In the genomic region with DNA sequence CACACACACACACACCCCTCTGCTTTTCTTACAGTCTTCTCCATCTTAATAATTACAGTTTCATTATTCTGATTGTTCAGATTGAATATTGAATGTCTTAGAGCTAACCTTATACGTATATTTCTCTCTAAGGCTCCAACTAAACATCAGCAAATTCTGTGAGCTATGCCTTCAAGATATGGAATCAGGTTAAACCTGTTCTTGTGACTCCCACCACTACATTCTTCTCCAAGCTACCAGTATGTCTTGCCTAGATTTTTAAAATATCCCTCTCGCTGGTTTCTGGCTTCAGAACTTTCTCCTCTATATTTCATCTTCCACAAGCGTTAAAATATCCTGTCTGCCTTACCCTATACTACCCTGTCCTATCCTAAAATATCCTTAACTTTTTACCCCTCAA, we compare ENCODE assay signal across 28 cellular contexts.
DNase-seq lines count a peak whose midpoint lies in the region; ATAC-seq, FAIRE-seq and TF ChIP-seq lines count a peak whose summit lies in the region.
"Had no signal": no experiment of that assay in that cellular context is flagged by ENCODE, and none has a peak within 500 bp of the region (broad histone marks: within the 10 kb centered on the region; RNA-seq: fewer than 3 reads in every experiment).

No MANE protein-coding gene starts in this region.

- H3K36me3 Mint-ChIP-seq in mesothelial cell of epicardium (no peaks in the 10 kb centered on the region), progenitor cell of endocrine pancreas (ENCODE audit: insufficient read depth) (no peaks in the 10 kb centered on the region)
- H3K36me3 Mint-ChIP-seq: CD14-positive monocyte; CD8-positive, alpha-beta memory T cell had no signal

- TF ChIP-seq CTCF in bronchial epithelial cell (IDR thresholded peaks at IDR 0.05; ENCODE audit: insufficient read depth, low read length, severe bottlenecking) (no peak), hepatocyte (IDR thresholded peaks at IDR 0.05; ENCODE audit: poor library complexity) (no peak), mesothelial cell of epicardium (IDR thresholded peaks at IDR 0.05; ENCODE audit: unreplicated experiment) (no peak), progenitor cell of endocrine pancreas (IDR thresholded peaks at IDR 0.05; ENCODE audit: unreplicated experiment) (no peak)

- H3K4me1 Mint-ChIP-seq in mesothelial cell of epicardium = peaks cover 13% of the 10 kb centered on the region
- peaks cover 8% of the 10 kb centered on the region for H3K4me1 Mint-ChIP-seq in progenitor cell of endocrine pancreas (ENCODE audit: low read depth)
- H3K4me1 Mint-ChIP-seq: CD14-positive monocyte; CD8-positive, alpha-beta memory T cell had no signal

- H3K36me3 ChIP-seq in bronchial epithelial cell (ENCODE audit: control insufficient read depth, insufficient read depth, low read length) (no peaks in the 10 kb centered on the region), hepatocyte (replicated peaks; ENCODE audit: insufficient read depth, low read depth) (no peaks in the 10 kb centered on the region)
- H3K36me3 ChIP-seq: BE2C; BLaER1 treated with 17β-estradiol and CSF1 and Interleukin-3, amounts not matched to agents 10 nM and 100 nM had no signal

- H3K27ac Mint-ChIP-seq in mesothelial cell of epicardium = peak overlapping the region; percentile 88
- H3K27ac Mint-ChIP-seq in progenitor cell of endocrine pancreas = peak overlapping the region; percentile 9
- H3K27ac Mint-ChIP-seq: CD14-positive monocyte; CD4-positive, alpha-beta T cell; CD8-positive, alpha-beta memory T cell had no signal

- POLR2A ChIA-PET in HEK293T (lab: Yijun Ruan, JAX) = no interaction called here

- no peaks in the 10 kb centered on the region for H3K9me3 ChIP-seq in hepatocyte (ENCODE audit: low read depth)
- H3K9me3 ChIP-seq: A549; BE2C; BLaER1 treated with 17β-estradiol and CSF1 and Interleukin-3, amounts not matched to agents 10 nM and 100 nM had no signal

- 77% methylated on average over 3 of the region's 3 CpGs for WGBS in hepatocyte (ENCODE audit: low lambda C conversion rate, missing lambda C conversion rate)

- CTCF ChIA-PET in HEK293T (lab: Yijun Ruan, JAX) = no interaction called here

- no peak overlapping the region for H3K4me2 ChIP-seq in hepatocyte
- H3K4me2 ChIP-seq: A549; BLaER1 treated with 17β-estradiol and CSF1 and Interleukin-3, amounts not matched to agents 10 nM and 100 nM had no signal

- H3K79me2 ChIP-seq in hepatocyte = no peaks in the 10 kb centered on the region

- no peaks in the 10 kb centered on the region for H3K27me3 ChIP-seq in bronchial epithelial cell (ENCODE audit: control insufficient read depth, insufficient read depth, low read length)
- H3K27me3 ChIP-seq in hepatocyte = no peaks in the 10 kb centered on the region
- H3K27me3 ChIP-seq: BE2C; BLaER1 treated with 17β-estradiol and CSF1 and Interleukin-3, amounts not matched to agents 10 nM and 100 nM had no signal

- DNase-seq in bronchial epithelial cell (ENCODE audit: low read depth) (peak; percentile 15), hepatocyte (ENCODE audit: low spot score) (peak; percentile 6), mesothelial cell of epicardium (ENCODE audit: low spot score in 2 of 2, unreplicated experiment in 2 of 2) (no peak), progenitor cell of endocrine pancreas (ENCODE audit: low spot score, unreplicated experiment) (no peak), HEK293T (ENCODE audit: extremely low spot score) (no peak)
- DNase-seq in stimulated activated CD4-positive, alpha-beta T cell treated with anti-CD3 and anti-CD28 coated beads, Interleukin-4, amount 100 ng/mL, for 4 hours = no peak
- DNase-seq in stimulated activated CD4-positive, alpha-beta T cell treated with anti-CD3 and anti-CD28 coated beads, Interleukin-1b, Interleukin-23, amount 100 ng/mL, for 48 hours = no peak
- DNase-seq: 8988T; ACHN; AML-193; BE2C; CD4-positive, alpha-beta T cell; CD8-positive, alpha-beta memory T cell; DMS 273 treated with DMSO at 0.1 percent for 48 hours; DMS79; EL; GDM1; GM23248; H7; HCEC 1CT had no signal

- ATAC-seq in GM19023 (IDR thresholded peaks at IDR 0.05; ENCODE audit: unreplicated experiment) = no peak
- ATAC-seq: A549, GM12878 had no signal

- no peaks in the 10 kb centered on the region for H3K4me1 ChIP-seq in hepatocyte (ENCODE audit: insufficient read depth)
- H3K4me1 ChIP-seq: A549; BE2C; BLaER1 treated with 17β-estradiol and CSF1 and Interleukin-3, amounts not matched to agents 10 nM and 100 nM had no signal

- no peaks in the 10 kb centered on the region for H4K20me1 ChIP-seq in hepatocyte (ENCODE audit: insufficient read depth, poor library complexity, severe bottlenecking)
- H4K20me1 ChIP-seq: BLaER1 treated with 17β-estradiol and CSF1 and Interleukin-3, amounts not matched to agents 10 nM and 100 nM had no signal

- H3K4me3 ChIP-seq in bronchial epithelial cell (ENCODE audit: low read depth, low read length) (no peak overlapping the region), hepatocyte (no peak overlapping the region)
- H3K4me3 ChIP-seq: A549; BLaER1 treated with 17β-estradiol and CSF1 and Interleukin-3, amounts not matched to agents 10 nM and 100 nM; GM12878; GM23248 had no signal

- FAIRE-seq in bronchial epithelial cell (lab: Jason Lieb, UNC) = no peak
- FAIRE-seq: A549, D721Med, GM12878, GM18507, H1 had no signal

- no peaks in the 10 kb centered on the region for H3K9me2 ChIP-seq in hepatocyte (replicated peaks; ENCODE audit: insufficient read depth)

- no peak overlapping the region for H2AFZ ChIP-seq in hepatocyte
- H2AFZ ChIP-seq: GM23248 had no signal

- H3K27ac ChIP-seq in hepatocyte = peak overlapping the region; percentile 46
- H3K27ac ChIP-seq: A549; BLaER1 treated with 17β-estradiol and CSF1 and Interleukin-3, amounts not matched to agents 10 nM and 100 nM; GM23248 had no signal

- H3K4me3 Mint-ChIP-seq in mesothelial cell of epicardium (no peak overlapping the region), progenitor cell of endocrine pancreas (ENCODE audit: low read depth) (no peak overlapping the region)
- H3K4me3 Mint-ChIP-seq: CD14-positive monocyte; CD4-positive, alpha-beta T cell; CD8-positive, alpha-beta memory T cell had no signal

- H3K9me3 Mint-ChIP-seq in mesothelial cell of epicardium = peaks cover 10% of the 10 kb centered on the region
- H3K9me3 Mint-ChIP-seq in progenitor cell of endocrine pancreas (ENCODE audit: low read depth) = no peaks in the 10 kb centered on the region

- no peaks in the 10 kb centered on the region for H3K27me3 Mint-ChIP-seq in mesothelial cell of epicardium (ENCODE audit: low read depth)
- no peaks in the 10 kb centered on the region for H3K27me3 Mint-ChIP-seq in progenitor cell of endocrine pancreas
- H3K27me3 Mint-ChIP-seq: CD4-positive, alpha-beta T cell; CD8-positive, alpha-beta memory T cell had no signal

TF ChIP-seq in HEK293T, 16 proteins besides CTCF, POLR2A, EP300 and RAD21:
- TF ChIP-seq ZNF384 (IDR thresholded peaks at IDR 0.05) = no peak

Comparison
In these comparisons a context has a peak if more than half of its experiments do, and no peak if none do; other contexts are left out.
1. DNase-seq: peak in bronchial epithelial cell (single experiment) and hepatocyte (single experiment); none in mesothelial cell of epicardium (0 of 2), progenitor cell of endocrine pancreas (single experiment), HEK293T (single experiment), stimulated activated CD4-positive, alpha-beta T cell treated with anti-CD3 and anti-CD28 coated beads, Interleukin-4, amount 100 ng/mL, for 4 hours (0 of 2) and stimulated activated CD4-positive, alpha-beta T cell treated with anti-CD3 and anti-CD28 coated beads, Interleukin-1b, Interleukin-23, amount 100 ng/mL, for 48 hours (single experiment).